Comparison of ENCODE assay signal across 23 cellular contexts in the genomic region with DNA sequence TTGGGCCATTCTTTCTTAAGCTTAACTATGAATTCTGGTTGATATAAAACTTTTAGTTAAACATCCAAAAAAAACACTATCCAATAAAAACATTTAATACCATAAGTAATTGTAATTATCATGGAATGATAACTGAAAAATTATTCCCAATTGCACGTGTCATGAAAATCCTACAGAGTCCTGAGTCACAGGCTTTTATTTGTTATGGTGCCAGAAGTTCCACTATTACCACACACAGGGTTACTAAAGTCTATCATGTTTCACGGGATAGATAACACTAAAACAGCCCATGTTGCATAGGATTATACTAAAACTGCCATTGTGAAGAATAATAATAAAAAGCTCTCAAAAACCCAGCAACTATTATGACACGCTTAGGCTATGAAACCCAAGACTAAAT.
"Had no signal": no experiment of that assay in that cellular context is flagged by ENCODE, and none has a peak within 500 bp of the region (broad histone marks: within the 10 kb centered on the region; RNA-seq: fewer than 3 reads in every experiment).

No MANE protein-coding gene starts in this region.

- H3K9ac ChIP-seq: neural progenitor cell had no signal

- H3K27ac ChIP-seq: brain microvascular endothelial cell, esophagus muscularis mucosa, gastroesophageal sphincter, heart left ventricle, neural progenitor cell, tibial nerve, uterus had no signal

- DNase-seq: activated CD4-positive, alpha-beta T cell treated with anti-CD3 and anti-CD28 coated beads, Interleukin-2, amount 10 ng/mL, durations not matched to agents 7 days and 5 days; activated CD8-positive, alpha-beta memory T cell treated with anti-CD3 and anti-CD28 coated beads, Interleukin-2, amount 50 U/mL, for 4 hours; activated naive CD4-positive, alpha-beta T cell treated with anti-CD3 and anti-CD28 coated beads for 36 hours; activated T-cell treated with anti-CD3 and anti-CD28 coated beads, Interleukin-2, amount 50 U/mL, for 4 hours; aorta; brain microvascular endothelial cell; cortex of kidney; effector CD4-positive, alpha-beta T cell; heart left ventricle; immature natural killer cell; left ventricle myocardium superior; naive B cell; stimulated activated CD4-positive, alpha-beta T cell treated with anti-CD3 and anti-CD28 coated beads, Interleukin-12 subunit alpha, Interleukin-12 subunit beta, amount 100 ng/mL, for 4 hours; stimulated activated CD4-positive, alpha-beta T cell treated with anti-CD3 and anti-CD28 coated beads, Interleukin-1b, Interleukin-23, amount 100 ng/mL, for 48 hours; stimulated activated naive CD8-positive, alpha-beta T cell treated with anti-CD3 and anti-CD28 coated beads, Interleukin-15, Interleukin-2, amounts not matched to agents 100 U/mL and 50 U/mL, for 24 hours; T-helper 1 cell; T1000; uterus had no signal

- H3K9me3 ChIP-seq: esophagus muscularis mucosa, gastroesophageal sphincter, heart left ventricle, tibial nerve, uterus had no signal

- H3K27me3 ChIP-seq: brain microvascular endothelial cell, esophagus muscularis mucosa, gastroesophageal sphincter, heart left ventricle, neural progenitor cell, tibial nerve, uterus had no signal

- H3K4me3 ChIP-seq: esophagus muscularis mucosa, gastroesophageal sphincter, heart left ventricle, neural progenitor cell, tibial nerve, uterus had no signal

- H3K4me1 ChIP-seq: esophagus muscularis mucosa, gastroesophageal sphincter, heart left ventricle, neural progenitor cell, tibial nerve, uterus had no signal

- H2AFZ ChIP-seq: neural progenitor cell had no signal

- H3K36me3 ChIP-seq: brain microvascular endothelial cell, esophagus muscularis mucosa, gastroesophageal sphincter, heart left ventricle, neural progenitor cell, tibial nerve, uterus had no signal

- ATAC-seq: activated CD4-positive, CD25-positive, alpha-beta regulatory T cell treated with anti-CD3 and anti-CD28 coated beads, Interleukin-2, amount 50 U/mL, for 24 hours; activated T-cell treated with anti-CD3 and anti-CD28 coated beads, Interleukin-2, amount 50 U/mL, for 4 hours; gastroesophageal sphincter; heart left ventricle; left ventricle myocardium superior; stimulated activated naive CD8-positive, alpha-beta T cell treated with anti-CD3 and anti-CD28 coated beads, Interleukin-15, Interleukin-2, amounts not matched to agents 100 U/mL and 50 U/mL, for 24 hours had no signal

- H3K4me2 ChIP-seq: neural progenitor cell had no signal
